In genomic region chr13:90717451-90717936, GRCh38 we compare ENCODE assay signal across 11 cellular contexts.
A peak's percentile ranks its signal among the peaks of the same experiment; 100 is the strongest.
DNase-seq lines count a peak whose midpoint lies in the region; ATAC-seq, FAIRE-seq and TF ChIP-seq lines count a peak whose summit lies in the region.
"Had no signal": no experiment of that assay in that cellular context is flagged by ENCODE, and none has a peak within 500 bp of the region (broad histone marks: within the 10 kb centered on the region; RNA-seq: fewer than 3 reads in every experiment).

No MANE protein-coding gene starts in this region.

- no peak overlapping the region for H2BK15ac ChIP-seq in neuronal stem cell (ENCODE audit: low read length)

- no peak overlapping the region for H3K27ac ChIP-seq in fibroblast of lung (ENCODE audit: insufficient read depth, low read length)
- peak overlapping the region; percentile 84 for H3K27ac ChIP-seq in neuronal stem cell (replicated peaks; ENCODE audit: low read length)
- H3K27ac ChIP-seq: right lobe of liver had no signal

- no peak overlapping the region for H4K8ac ChIP-seq in neuronal stem cell (ENCODE audit: low read depth, low read length)

- H2BK5ac ChIP-seq in neuronal stem cell (ENCODE audit: low read length): no peak overlapping the region

- H3K79me2 ChIP-seq in fibroblast of lung (ENCODE audit: control insufficient read depth, insufficient read depth, low read length): no peaks in the 10 kb centered on the region

- ATAC-seq in esophagus mucosa: no peak
- ATAC-seq: right lobe of liver; stimulated activated memory B cell treated with anti-CD40 and anti-IgM and Interleukin-4, amounts not matched to agents 10 μg/mL and 1 μg/mL and 100 μg/mL, for 72 hours had no signal

- no peak overlapping the region for H3K18ac ChIP-seq in neuronal stem cell (ENCODE audit: low read length)

- peak; percentile 77 for DNase-seq in EL
- DNase-seq in RCC 7860 (ENCODE audit: low spot score): peak; percentile 31
- DNase-seq in fibroblast of lung (ENCODE audit: low read depth in 2 of 2): peak; percentile 68 to 97
- peak; percentile 72 for DNase-seq in neuronal stem cell (ENCODE audit: low spot score)
- no peak for DNase-seq in NCI-H748 (lab: John Stamatoyannopoulos, UW; ENCODE audit: unreplicated experiment)
- no peak for DNase-seq in occipital lobe (lab: John Stamatoyannopoulos, UW)
- no peak for DNase-seq in HuH-7 (ENCODE audit: low spot score)
- DNase-seq: NCI-H2107, right lobe of liver had no signal

- no peak overlapping the region for H2BK12ac ChIP-seq in neuronal stem cell (ENCODE audit: low read length)

- H3K4ac ChIP-seq in neuronal stem cell (ENCODE audit: low read length): no peak overlapping the region

- no peaks in the 10 kb centered on the region for H3K36me3 ChIP-seq in fibroblast of lung (ENCODE audit: control insufficient read depth, insufficient read depth, low read length)
- no peaks in the 10 kb centered on the region for H3K36me3 ChIP-seq in neuronal stem cell (replicated peaks in 1 of 2; ENCODE audit: control insufficient read depth in 2 of 2, insufficient read depth in 2 of 2, low read length in 2 of 2)
- H3K36me3 ChIP-seq: right lobe of liver had no signal

- H3K27me3 ChIP-seq in fibroblast of lung (ENCODE audit: control insufficient read depth, insufficient read depth, low read length) (no peaks in the 10 kb centered on the region), neuronal stem cell (ENCODE audit: control insufficient read depth in 3 of 3, insufficient read depth in 3 of 3, low read depth in 1 of 3, low read length in 3 of 3) (no peaks in the 10 kb centered on the region)
- H3K27me3 ChIP-seq: right lobe of liver had no signal

- H3K14ac ChIP-seq in neuronal stem cell (ENCODE audit: low read length): no peak overlapping the region

- no peak overlapping the region for H4K91ac ChIP-seq in neuronal stem cell (ENCODE audit: low read depth, low read length, poor library complexity)

- whole genome bisulfite sequencing in neuronal stem cell (ENCODE audit: extremely low coverage in 2 of 2, insufficient read length in 2 of 2, insufficient replicate concordance in 1 of 2), 2 donors: no CpG with 5 or more reads among the region's 3 CpGs

- H2AK5ac ChIP-seq in neuronal stem cell (ENCODE audit: low read depth, low read length): no peak overlapping the region

- H2BK120ac ChIP-seq in neuronal stem cell (ENCODE audit: low read depth, low read length): no peak overlapping the region

- no peaks in the 10 kb centered on the region for H3K4me1 ChIP-seq in fibroblast of lung (ENCODE audit: control insufficient read depth, extremely low read depth, insufficient read depth, low read length)
- peaks cover 9 to 14% of the 10 kb centered on the region in 2 donors for H3K4me1 ChIP-seq in neuronal stem cell (ENCODE audit: control insufficient read depth in 2 of 2, insufficient read depth in 1 of 2, low read depth in 1 of 2, low read length in 2 of 2)
- H3K4me1 ChIP-seq: right lobe of liver had no signal

- TF ChIP-seq CTCF in fibroblast of lung (conservative IDR thresholded peaks at IDR 0.05 in 1 of 2, IDR thresholded peaks at IDR 0.05 in 1 of 2; ENCODE audit: low read depth in 1 of 2, low read length in 2 of 2): no peak

- H3K9ac ChIP-seq in fibroblast of lung (ENCODE audit: insufficient read depth, low read length) (no peak overlapping the region), neuronal stem cell (ENCODE audit: low read depth, low read length, poor library complexity) (no peak overlapping the region)

- no peaks in the 10 kb centered on the region for H3K79me1 ChIP-seq in neuronal stem cell (ENCODE audit: low read depth, low read length)

- no peak overlapping the region for H3K4me2 ChIP-seq in fibroblast of lung (ENCODE audit: extremely low read depth, insufficient read depth, low read length)
- H3K4me2 ChIP-seq in neuronal stem cell (ENCODE audit: insufficient read depth, low read length, poor library complexity, severe bottlenecking): no peak overlapping the region

- FAIRE-seq in RCC 7860 (lab: Jason Lieb, UNC): no peak

- H2AFZ ChIP-seq in fibroblast of lung (ENCODE audit: low read length) (no peak overlapping the region), neuronal stem cell (ENCODE audit: low read length) (peak overlapping the region; percentile 22)

- H3K23ac ChIP-seq in neuronal stem cell (ENCODE audit: low read depth, low read length, poor library complexity): no peak overlapping the region

- H3K4me3 ChIP-seq in fibroblast of lung (replicated peaks in 1 of 4; ENCODE audit: control extremely low read depth in 1 of 4, insufficient read depth in 1 of 4, low read depth in 3 of 4, low read length in 4 of 4) (no peak overlapping the region), neuronal stem cell (ENCODE audit: low read length in 2 of 2) (no peak overlapping the region)
- H3K4me3 ChIP-seq: right lobe of liver had no signal

- H3K9me3 ChIP-seq in fibroblast of lung (ENCODE audit: control insufficient read depth, insufficient read depth, low read depth, low read length): no peaks in the 10 kb centered on the region
- H3K9me3 ChIP-seq in neuronal stem cell (replicated peaks in 1 of 2; ENCODE audit: control insufficient read depth in 2 of 2, insufficient read depth in 1 of 2, low read depth in 1 of 2, low read length in 2 of 2): no peaks in the 10 kb centered on the region
- H3K9me3 ChIP-seq: right lobe of liver had no signal

- H4K20me1 ChIP-seq in fibroblast of lung (ENCODE audit: control insufficient read depth, extremely low read depth, insufficient read depth, low read length): no peaks in the 10 kb centered on the region

Comparison
In these comparisons a context has a peak if more than half of its experiments do, and no peak if none do; other contexts are left out.
1. DNase-seq: peak in EL (single experiment), RCC 7860 (single experiment), fibroblast of lung (2 of 2) and neuronal stem cell (single experiment); none in NCI-H748 (single experiment), occipital lobe (single experiment) and HuH-7 (single experiment).